In the genomic region with DNA sequence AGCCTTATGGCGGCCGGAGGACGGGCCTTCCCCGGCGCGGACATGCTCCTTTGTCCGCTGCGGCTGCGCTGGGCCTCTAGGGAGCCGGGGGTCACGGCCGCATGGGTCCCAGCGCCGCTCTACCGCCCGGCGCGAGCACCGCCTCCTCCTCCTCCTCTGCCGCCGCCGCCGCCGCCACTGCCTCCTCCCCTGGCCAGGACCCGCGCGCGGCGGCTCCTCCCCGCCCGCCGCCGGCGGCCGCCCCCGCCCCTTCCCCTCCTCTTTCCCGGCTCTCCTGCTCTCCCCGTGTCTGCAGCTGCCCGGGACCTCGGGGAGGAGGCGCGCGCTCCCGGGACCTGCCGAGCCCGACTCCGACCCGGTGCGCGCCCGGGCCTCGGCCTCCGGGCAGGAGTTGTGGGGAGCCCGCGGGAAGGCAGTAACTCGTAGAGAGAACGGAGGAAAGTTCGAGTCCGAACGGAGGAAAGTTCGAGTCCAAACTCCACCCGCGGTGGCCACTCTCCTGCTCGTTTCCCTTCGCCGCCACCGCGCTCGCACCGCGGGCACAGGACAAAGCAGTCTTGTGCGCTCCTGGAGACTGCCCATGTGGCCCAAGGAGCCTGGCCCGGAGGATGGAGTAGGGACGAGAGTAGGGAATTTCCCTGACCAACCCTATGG, we compare ENCODE assay signal across 1 cellular context.
TF ChIP-seq lines count a peak whose summit lies in the region.

A gene with protein sequence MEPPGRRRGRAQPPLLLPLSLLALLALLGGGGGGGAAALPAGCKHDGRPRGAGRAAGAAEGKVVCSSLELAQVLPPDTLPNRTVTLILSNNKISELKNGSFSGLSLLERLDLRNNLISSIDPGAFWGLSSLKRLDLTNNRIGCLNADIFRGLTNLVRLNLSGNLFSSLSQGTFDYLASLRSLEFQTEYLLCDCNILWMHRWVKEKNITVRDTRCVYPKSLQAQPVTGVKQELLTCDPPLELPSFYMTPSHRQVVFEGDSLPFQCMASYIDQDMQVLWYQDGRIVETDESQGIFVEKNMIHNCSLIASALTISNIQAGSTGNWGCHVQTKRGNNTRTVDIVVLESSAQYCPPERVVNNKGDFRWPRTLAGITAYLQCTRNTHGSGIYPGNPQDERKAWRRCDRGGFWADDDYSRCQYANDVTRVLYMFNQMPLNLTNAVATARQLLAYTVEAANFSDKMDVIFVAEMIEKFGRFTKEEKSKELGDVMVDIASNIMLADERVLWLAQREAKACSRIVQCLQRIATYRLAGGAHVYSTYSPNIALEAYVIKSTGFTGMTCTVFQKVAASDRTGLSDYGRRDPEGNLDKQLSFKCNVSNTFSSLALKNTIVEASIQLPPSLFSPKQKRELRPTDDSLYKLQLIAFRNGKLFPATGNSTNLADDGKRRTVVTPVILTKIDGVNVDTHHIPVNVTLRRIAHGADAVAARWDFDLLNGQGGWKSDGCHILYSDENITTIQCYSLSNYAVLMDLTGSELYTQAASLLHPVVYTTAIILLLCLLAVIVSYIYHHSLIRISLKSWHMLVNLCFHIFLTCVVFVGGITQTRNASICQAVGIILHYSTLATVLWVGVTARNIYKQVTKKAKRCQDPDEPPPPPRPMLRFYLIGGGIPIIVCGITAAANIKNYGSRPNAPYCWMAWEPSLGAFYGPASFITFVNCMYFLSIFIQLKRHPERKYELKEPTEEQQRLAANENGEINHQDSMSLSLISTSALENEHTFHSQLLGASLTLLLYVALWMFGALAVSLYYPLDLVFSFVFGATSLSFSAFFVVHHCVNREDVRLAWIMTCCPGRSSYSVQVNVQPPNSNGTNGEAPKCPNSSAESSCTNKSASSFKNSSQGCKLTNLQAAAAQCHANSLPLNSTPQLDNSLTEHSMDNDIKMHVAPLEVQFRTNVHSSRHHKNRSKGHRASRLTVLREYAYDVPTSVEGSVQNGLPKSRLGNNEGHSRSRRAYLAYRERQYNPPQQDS (N-terminal part only) (minus strand): TSS at position 179 of the 654 bp plus-strand sequence. CDS start 282 bp downstream, outside the sequence.

TF ChIP-seq in HepG2, 621 proteins besides CTCF, POLR2A, EP300 and RAD21 (continued from another document and continues in another):
- TF ChIP-seq NCOR1 (IDR thresholded peaks at IDR 0.05; ENCODE audit: borderline replicate concordance, low read length) (peak; percentile 24; the same call in 1 of the 2 replicates), IKZF1 (IDR thresholded peaks at IDR 0.05) (no peak), REXO4 (CRISPR knock-in tag; IDR thresholded peaks at IDR 0.05; ENCODE audit: borderline replicate concordance) (no peak), KLF12 (CRISPR knock-in tag; IDR thresholded peaks at IDR 0.05; ENCODE audit: borderline replicate concordance) (0 out of 2 replicates have a peak, but pooled peaks have one; percentile 38), BRCA1 (CRISPR knock-in tag; IDR thresholded peaks at IDR 0.05) (no peak), CEBPG (CRISPR knock-in tag; IDR thresholded peaks at IDR 0.05) (no peak), ZNF34 (CRISPR knock-in tag; IDR thresholded peaks at IDR 0.05; ENCODE audit: borderline replicate concordance) (no peak), MTF1 (CRISPR knock-in tag; IDR thresholded peaks at IDR 0.05) (no peak), ZBTB8A (CRISPR knock-in tag; IDR thresholded peaks at IDR 0.05; ENCODE audit: borderline replicate concordance, low read depth) (no peak), RFXAP (CRISPR knock-in tag; IDR thresholded peaks at IDR 0.05; ENCODE audit: borderline replicate concordance) (no peak), RELA (CRISPR knock-in tag; IDR thresholded peaks at IDR 0.05) (no peak), SMARCC2 (IDR thresholded peaks at IDR 0.05) (no peak), HES4 (CRISPR knock-in tag; IDR thresholded peaks at IDR 0.05; ENCODE audit: borderline replicate concordance) (no peak; the same call in 1 of the 2 replicates), ELF1 (CRISPR knock-in tag; IDR thresholded peaks at IDR 0.05) (no peak), ZBTB7A (CRISPR knock-in tag; IDR thresholded peaks at IDR 0.05) (no peak), ARNTL (CRISPR knock-in tag; IDR thresholded peaks at IDR 0.05) (no peak), HMG20B (CRISPR knock-in tag; conservative IDR thresholded peaks at IDR 0.05) (no peak), PRMT3 (CRISPR knock-in tag; IDR thresholded peaks at IDR 0.05; ENCODE audit: borderline replicate concordance, low read depth) (no peak), ZNF782 (CRISPR knock-in tag; IDR thresholded peaks at IDR 0.05; ENCODE audit: borderline replicate concordance) (no peak), NBN (conservative IDR thresholded peaks at IDR 0.05) (no peak), ZSCAN12 (CRISPR knock-in tag; IDR thresholded peaks at IDR 0.05) (no peak), ZNF629 (CRISPR knock-in tag; conservative IDR thresholded peaks at IDR 0.05) (no peak)
- TF ChIP-seq, protein P1, sequence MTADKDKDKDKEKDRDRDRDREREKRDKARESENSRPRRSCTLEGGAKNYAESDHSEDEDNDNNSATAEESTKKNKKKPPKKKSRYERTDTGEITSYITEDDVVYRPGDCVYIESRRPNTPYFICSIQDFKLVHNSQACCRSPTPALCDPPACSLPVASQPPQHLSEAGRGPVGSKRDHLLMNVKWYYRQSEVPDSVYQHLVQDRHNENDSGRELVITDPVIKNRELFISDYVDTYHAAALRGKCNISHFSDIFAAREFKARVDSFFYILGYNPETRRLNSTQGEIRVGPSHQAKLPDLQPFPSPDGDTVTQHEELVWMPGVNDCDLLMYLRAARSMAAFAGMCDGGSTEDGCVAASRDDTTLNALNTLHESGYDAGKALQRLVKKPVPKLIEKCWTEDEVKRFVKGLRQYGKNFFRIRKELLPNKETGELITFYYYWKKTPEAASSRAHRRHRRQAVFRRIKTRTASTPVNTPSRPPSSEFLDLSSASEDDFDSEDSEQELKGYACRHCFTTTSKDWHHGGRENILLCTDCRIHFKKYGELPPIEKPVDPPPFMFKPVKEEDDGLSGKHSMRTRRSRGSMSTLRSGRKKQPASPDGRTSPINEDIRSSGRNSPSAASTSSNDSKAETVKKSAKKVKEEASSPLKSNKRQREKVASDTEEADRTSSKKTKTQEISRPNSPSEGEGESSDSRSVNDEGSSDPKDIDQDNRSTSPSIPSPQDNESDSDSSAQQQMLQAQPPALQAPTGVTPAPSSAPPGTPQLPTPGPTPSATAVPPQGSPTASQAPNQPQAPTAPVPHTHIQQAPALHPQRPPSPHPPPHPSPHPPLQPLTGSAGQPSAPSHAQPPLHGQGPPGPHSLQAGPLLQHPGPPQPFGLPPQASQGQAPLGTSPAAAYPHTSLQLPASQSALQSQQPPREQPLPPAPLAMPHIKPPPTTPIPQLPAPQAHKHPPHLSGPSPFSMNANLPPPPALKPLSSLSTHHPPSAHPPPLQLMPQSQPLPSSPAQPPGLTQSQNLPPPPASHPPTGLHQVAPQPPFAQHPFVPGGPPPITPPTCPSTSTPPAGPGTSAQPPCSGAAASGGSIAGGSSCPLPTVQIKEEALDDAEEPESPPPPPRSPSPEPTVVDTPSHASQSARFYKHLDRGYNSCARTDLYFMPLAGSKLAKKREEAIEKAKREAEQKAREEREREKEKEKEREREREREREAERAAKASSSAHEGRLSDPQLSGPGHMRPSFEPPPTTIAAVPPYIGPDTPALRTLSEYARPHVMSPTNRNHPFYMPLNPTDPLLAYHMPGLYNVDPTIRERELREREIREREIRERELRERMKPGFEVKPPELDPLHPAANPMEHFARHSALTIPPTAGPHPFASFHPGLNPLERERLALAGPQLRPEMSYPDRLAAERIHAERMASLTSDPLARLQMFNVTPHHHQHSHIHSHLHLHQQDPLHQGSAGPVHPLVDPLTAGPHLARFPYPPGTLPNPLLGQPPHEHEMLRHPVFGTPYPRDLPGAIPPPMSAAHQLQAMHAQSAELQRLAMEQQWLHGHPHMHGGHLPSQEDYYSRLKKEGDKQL (CRISPR knock-in tag; IDR thresholded peaks at IDR 0.05; ENCODE audit: low read depth): no peak
- TF ChIP-seq, protein P2, sequence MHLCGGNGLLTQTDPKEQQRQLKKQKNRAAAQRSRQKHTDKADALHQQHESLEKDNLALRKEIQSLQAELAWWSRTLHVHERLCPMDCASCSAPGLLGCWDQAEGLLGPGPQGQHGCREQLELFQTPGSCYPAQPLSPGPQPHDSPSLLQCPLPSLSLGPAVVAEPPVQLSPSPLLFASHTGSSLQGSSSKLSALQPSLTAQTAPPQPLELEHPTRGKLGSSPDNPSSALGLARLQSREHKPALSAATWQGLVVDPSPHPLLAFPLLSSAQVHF (CRISPR knock-in tag; IDR thresholded peaks at IDR 0.05): no peak
- TF ChIP-seq, protein P3, sequence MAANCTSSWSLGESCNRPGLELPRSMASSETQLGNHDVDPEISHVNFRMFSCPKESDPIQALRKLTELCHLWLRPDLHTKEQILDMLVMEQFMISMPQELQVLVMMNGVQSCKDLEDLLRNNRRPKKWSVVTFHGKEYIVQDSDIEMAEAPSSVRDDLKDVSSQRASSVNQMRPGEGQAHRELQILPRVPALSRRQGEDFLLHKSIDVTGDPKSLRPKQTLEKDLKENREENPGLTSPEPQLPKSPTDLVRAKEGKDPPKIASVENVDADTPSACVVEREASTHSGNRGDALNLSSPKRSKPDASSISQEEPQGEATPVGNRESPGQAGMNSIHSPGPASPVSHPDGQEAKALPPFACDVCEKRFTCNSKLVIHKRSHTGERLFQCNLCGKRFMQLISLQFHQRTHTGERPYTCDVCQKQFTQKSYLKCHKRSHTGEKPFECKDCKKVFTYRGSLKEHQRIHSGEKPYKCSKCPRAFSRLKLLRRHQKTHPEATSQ (CRISPR knock-in tag; IDR thresholded peaks at IDR 0.05; ENCODE audit: borderline replicate concordance): no peak
- TF ChIP-seq, protein P4, sequence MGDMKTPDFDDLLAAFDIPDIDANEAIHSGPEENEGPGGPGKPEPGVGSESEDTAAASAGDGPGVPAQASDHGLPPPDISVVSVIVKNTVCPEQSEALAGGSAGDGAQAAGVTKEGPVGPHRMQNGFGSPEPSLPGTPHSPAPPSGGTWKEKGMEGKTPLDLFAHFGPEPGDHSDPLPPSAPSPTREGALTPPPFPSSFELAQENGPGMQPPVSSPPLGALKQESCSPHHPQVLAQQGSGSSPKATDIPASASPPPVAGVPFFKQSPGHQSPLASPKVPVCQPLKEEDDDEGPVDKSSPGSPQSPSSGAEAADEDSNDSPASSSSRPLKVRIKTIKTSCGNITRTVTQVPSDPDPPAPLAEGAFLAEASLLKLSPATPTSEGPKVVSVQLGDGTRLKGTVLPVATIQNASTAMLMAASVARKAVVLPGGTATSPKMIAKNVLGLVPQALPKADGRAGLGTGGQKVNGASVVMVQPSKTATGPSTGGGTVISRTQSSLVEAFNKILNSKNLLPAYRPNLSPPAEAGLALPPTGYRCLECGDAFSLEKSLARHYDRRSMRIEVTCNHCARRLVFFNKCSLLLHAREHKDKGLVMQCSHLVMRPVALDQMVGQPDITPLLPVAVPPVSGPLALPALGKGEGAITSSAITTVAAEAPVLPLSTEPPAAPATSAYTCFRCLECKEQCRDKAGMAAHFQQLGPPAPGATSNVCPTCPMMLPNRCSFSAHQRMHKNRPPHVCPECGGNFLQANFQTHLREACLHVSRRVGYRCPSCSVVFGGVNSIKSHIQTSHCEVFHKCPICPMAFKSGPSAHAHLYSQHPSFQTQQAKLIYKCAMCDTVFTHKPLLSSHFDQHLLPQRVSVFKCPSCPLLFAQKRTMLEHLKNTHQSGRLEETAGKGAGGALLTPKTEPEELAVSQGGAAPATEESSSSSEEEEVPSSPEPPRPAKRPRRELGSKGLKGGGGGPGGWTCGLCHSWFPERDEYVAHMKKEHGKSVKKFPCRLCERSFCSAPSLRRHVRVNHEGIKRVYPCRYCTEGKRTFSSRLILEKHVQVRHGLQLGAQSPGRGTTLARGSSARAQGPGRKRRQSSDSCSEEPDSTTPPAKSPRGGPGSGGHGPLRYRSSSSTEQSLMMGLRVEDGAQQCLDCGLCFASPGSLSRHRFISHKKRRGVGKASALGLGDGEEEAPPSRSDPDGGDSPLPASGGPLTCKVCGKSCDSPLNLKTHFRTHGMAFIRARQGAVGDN (CRISPR knock-in tag; IDR thresholded peaks at IDR 0.05): peak; percentile 81
- TF ChIP-seq, protein P5, sequence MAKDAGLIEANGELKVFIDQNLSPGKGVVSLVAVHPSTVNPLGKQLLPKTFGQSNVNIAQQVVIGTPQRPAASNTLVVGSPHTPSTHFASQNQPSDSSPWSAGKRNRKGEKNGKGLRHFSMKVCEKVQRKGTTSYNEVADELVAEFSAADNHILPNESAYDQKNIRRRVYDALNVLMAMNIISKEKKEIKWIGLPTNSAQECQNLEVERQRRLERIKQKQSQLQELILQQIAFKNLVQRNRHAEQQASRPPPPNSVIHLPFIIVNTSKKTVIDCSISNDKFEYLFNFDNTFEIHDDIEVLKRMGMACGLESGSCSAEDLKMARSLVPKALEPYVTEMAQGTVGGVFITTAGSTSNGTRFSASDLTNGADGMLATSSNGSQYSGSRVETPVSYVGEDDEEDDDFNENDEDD (CRISPR knock-in tag; IDR thresholded peaks at IDR 0.05; ENCODE audit: borderline replicate concordance): peak; percentile 7; the same call in 1 of the 2 replicates
- TF ChIP-seq, protein P6, sequence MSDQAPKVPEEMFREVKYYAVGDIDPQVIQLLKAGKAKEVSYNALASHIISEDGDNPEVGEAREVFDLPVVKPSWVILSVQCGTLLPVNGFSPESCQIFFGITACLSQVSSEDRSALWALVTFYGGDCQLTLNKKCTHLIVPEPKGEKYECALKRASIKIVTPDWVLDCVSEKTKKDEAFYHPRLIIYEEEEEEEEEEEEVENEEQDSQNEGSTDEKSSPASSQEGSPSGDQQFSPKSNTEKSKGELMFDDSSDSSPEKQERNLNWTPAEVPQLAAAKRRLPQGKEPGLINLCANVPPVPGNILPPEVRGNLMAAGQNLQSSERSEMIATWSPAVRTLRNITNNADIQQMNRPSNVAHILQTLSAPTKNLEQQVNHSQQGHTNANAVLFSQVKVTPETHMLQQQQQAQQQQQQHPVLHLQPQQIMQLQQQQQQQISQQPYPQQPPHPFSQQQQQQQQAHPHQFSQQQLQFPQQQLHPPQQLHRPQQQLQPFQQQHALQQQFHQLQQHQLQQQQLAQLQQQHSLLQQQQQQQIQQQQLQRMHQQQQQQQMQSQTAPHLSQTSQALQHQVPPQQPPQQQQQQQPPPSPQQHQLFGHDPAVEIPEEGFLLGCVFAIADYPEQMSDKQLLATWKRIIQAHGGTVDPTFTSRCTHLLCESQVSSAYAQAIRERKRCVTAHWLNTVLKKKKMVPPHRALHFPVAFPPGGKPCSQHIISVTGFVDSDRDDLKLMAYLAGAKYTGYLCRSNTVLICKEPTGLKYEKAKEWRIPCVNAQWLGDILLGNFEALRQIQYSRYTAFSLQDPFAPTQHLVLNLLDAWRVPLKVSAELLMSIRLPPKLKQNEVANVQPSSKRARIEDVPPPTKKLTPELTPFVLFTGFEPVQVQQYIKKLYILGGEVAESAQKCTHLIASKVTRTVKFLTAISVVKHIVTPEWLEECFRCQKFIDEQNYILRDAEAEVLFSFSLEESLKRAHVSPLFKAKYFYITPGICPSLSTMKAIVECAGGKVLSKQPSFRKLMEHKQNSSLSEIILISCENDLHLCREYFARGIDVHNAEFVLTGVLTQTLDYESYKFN (CRISPR knock-in tag; conservative IDR thresholded peaks at IDR 0.05): 0 out of 2 replicates have a peak, but pooled peaks have one; percentile 19
- TF ChIP-seq, protein P7, sequence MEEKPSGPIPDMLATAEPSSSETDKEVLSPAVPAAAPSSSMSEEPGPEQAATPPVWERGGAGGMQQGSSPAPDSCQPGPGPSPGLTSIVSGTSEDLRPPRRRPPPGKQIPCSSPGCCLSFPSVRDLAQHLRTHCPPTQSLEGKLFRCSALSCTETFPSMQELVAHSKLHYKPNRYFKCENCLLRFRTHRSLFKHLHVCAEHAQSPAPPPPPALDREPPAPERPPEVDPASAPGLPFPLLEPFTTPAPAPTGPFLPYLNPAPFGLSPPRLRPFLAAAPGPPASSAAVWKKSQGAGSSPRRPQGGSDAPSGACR (CRISPR knock-in tag; IDR thresholded peaks at IDR 0.05): no peak
- TF ChIP-seq, protein P8, sequence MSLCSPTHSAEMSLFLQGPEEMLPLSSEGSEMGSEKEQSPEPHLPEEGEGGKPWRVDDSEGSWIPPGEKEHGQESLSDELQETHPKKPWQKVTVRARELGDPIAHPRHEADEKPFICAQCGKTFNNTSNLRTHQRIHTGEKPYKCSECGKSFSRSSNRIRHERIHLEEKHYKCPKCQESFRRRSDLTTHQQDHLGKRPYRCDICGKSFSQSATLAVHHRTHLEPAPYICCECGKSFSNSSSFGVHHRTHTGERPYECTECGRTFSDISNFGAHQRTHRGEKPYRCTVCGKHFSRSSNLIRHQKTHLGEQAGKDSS (CRISPR knock-in tag; IDR thresholded peaks at IDR 0.05; ENCODE audit: borderline replicate concordance, low read depth): no peak
